ENCODE assay signal across 13 cellular contexts in genomic region chr20:53857723-53858236, GRCh38.
A peak's percentile ranks its signal among the peaks of the same experiment; 100 is the strongest.
DNase-seq lines count a peak whose midpoint lies in the region; ATAC-seq and TF ChIP-seq lines count a peak whose summit lies in the region.
"Had no signal": no experiment of that assay in that cellular context is flagged by ENCODE, and none has a peak within 500 bp of the region (broad histone marks: within the 10 kb centered on the region; RNA-seq: fewer than 3 reads in every experiment).

No MANE protein-coding gene starts in this region.

- H3K27ac Mint-ChIP-seq in effector memory CD8-positive, alpha-beta T cell = peak overlapping the region in 1 of 2 donors; percentile 70

- no peaks in the 10 kb centered on the region for H3K27me3 Mint-ChIP-seq in effector memory CD8-positive, alpha-beta T cell

- TF ChIP-seq CTCF in RWPE2 (IDR thresholded peaks at IDR 0.05; ENCODE audit: poor library complexity, severe bottlenecking) (no peak), subcutaneous adipose tissue (IDR thresholded peaks at IDR 0.05; ENCODE audit: low read depth) (peak; percentile 37)

- H3K27ac ChIP-seq in RWPE2 (ENCODE audit: poor library complexity, severe bottlenecking) = peak overlapping the region; percentile 2
- H3K27ac ChIP-seq: ascending aorta, psoas muscle, SJSA1 had no signal

- no peak overlapping the region for H3K4me3 Mint-ChIP-seq in effector memory CD8-positive, alpha-beta T cell

- peak; percentile 13 to 46 for DNase-seq in NCI-H187 (lab: John Stamatoyannopoulos, UW)
- no peak for DNase-seq in NCI-H187 treated with DMSO at 0.1 percent for 48 hours (lab: John Stamatoyannopoulos, UW)
- no peak for DNase-seq in RWPE2 (ENCODE audit: low spot score)
- peak; percentile 22 for DNase-seq in iPS-NIHi11 (ENCODE audit: low spot score)
- no peak for DNase-seq in NCI-H2081 treated with DMSO at 0.1 percent for 48 hours (lab: John Stamatoyannopoulos, UW)
- no peak for DNase-seq in HuH-7 (ENCODE audit: low spot score)
- DNase-seq in effector memory CD8-positive, alpha-beta T cell = no peak
- DNase-seq: NCI-H1694 treated with DMSO at 0.1 percent for 48 hours, psoas muscle had no signal

- no peak overlapping the region for H3K4me3 ChIP-seq in RWPE2 (ENCODE audit: severe bottlenecking)
- H3K4me3 ChIP-seq: A549, ascending aorta, psoas muscle, SJSA1 had no signal

- no peaks in the 10 kb centered on the region for H3K9me3 ChIP-seq in RWPE2 (ENCODE audit: severe bottlenecking)
- H3K9me3 ChIP-seq: A549, ascending aorta, psoas muscle, SJSA1 had no signal

- ATAC-seq in RWPE2 (ENCODE audit: low read depth) = peak; percentile 47
- ATAC-seq in effector memory CD8-positive, alpha-beta T cell (replicated peaks) = no peak
- ATAC-seq: psoas muscle had no signal

- H3K27me3 ChIP-seq in RWPE2 (ENCODE audit: insufficient read depth, poor library complexity, severe bottlenecking) = no peaks in the 10 kb centered on the region
- H3K27me3 ChIP-seq: ascending aorta, SJSA1 had no signal

- H3K4me1 ChIP-seq in RWPE2 (ENCODE audit: insufficient read depth, poor library complexity, severe bottlenecking) = peaks cover 11% of the 10 kb centered on the region
- H3K4me1 ChIP-seq: A549, ascending aorta, psoas muscle, SJSA1 had no signal

- peaks cover 5 to 7% of the 10 kb centered on the region in 2 donors for H3K4me1 Mint-ChIP-seq in effector memory CD8-positive, alpha-beta T cell (ENCODE audit: low read depth in 2 of 2)

- no peaks in the 10 kb centered on the region for H3K36me3 ChIP-seq in RWPE2 (ENCODE audit: low read depth)
- H3K36me3 ChIP-seq: ascending aorta, SJSA1 had no signal

- H3K36me3 Mint-ChIP-seq in effector memory CD8-positive, alpha-beta T cell (ENCODE audit: insufficient read depth) = no peaks in the 10 kb centered on the region

- H3K9me3 Mint-ChIP-seq in effector memory CD8-positive, alpha-beta T cell = no peaks in the 10 kb centered on the region

Comparison
In these comparisons a context has a peak if more than half of its experiments do, and no peak if none do; other contexts are left out.
1. DNase-seq: peak in NCI-H187 (2 of 2) and iPS-NIHi11 (single experiment); none in NCI-H187 treated with DMSO at 0.1 percent for 48 hours (single experiment), RWPE2 (single experiment), NCI-H2081 treated with DMSO at 0.1 percent for 48 hours (single experiment), HuH-7 (single experiment) and effector memory CD8-positive, alpha-beta T cell (0 of 3).